In genomic region chr12:27583981-27584380, GRCh38 we compare ENCODE assay signal across 22 cellular contexts. TPM values are rescaled to one million over a fixed set of nuclear protein-coding genes. Genes with fewer than 3 reads are reported as not detected.
DNase-seq lines count a peak whose midpoint lies in the region; ATAC-seq, FAIRE-seq and TF ChIP-seq lines count a peak whose summit lies in the region.
"Had no signal": no experiment of that assay in that cellular context is flagged by ENCODE, and none has a peak within 500 bp of the region (broad histone marks: within the 10 kb centered on the region; RNA-seq: fewer than 3 reads in every experiment).

No MANE protein-coding gene starts in this region.

- no peaks in the 10 kb centered on the region for H3K9me3 Mint-ChIP-seq in astrocyte (ENCODE audit: unreplicated experiment)
- H3K9me3 Mint-ChIP-seq: naive thymus-derived CD8-positive, alpha-beta T cell; stimulated activated naive B cell treated with anti-CD40 and anti-IgM and Interleukin-4, amounts not matched to agents 10 μg/mL and 1 μg/mL and 100 μg/mL, for 72 hours had no signal

- TF ChIP-seq POLR2A in upper lobe of left lung (IDR thresholded peaks at IDR 0.05): no peak

- TF ChIP-seq EP300 in upper lobe of left lung (IDR thresholded peaks at IDR 0.05): no peak

- TF ChIP-seq CTCF in astrocyte (IDR thresholded peaks at IDR 0.05; ENCODE audit: insufficient read depth, low read depth, low read length): no peak
- no peak for TF ChIP-seq CTCF in parathyroid adenoma (IDR thresholded peaks at IDR 0.05)
- no peak for TF ChIP-seq CTCF in upper lobe of left lung (IDR thresholded peaks at IDR 0.05)

- peaks cover 90% of the 10 kb centered on the region for H3K79me2 ChIP-seq in astrocyte (ENCODE audit: insufficient read depth, low read length)
- H3K79me2 ChIP-seq in parathyroid adenoma: no peaks in the 10 kb centered on the region

- no peak for FAIRE-seq in astrocyte (lab: Jason Lieb, UNC)
- FAIRE-seq: colon, endometrium, frontal cortex had no signal

- no peaks in the 10 kb centered on the region for H3K9me3 ChIP-seq in astrocyte (ENCODE audit: insufficient read depth, low read depth, low read length)
- no peaks in the 10 kb centered on the region for H3K9me3 ChIP-seq in parathyroid adenoma (ENCODE audit: control insufficient read depth, low read length)
- no peaks in the 10 kb centered on the region for H3K9me3 ChIP-seq in upper lobe of left lung

- H3K4me2 ChIP-seq in astrocyte (ENCODE audit: low read length) (no peak overlapping the region), parathyroid adenoma (ENCODE audit: low read length) (no peak overlapping the region)

- no peak overlapping the region for H3K27ac Mint-ChIP-seq in astrocyte (ENCODE audit: unreplicated experiment)
- H3K27ac Mint-ChIP-seq: B cell; naive thymus-derived CD8-positive, alpha-beta T cell; stimulated activated naive B cell treated with anti-CD40 and anti-IgM and Interleukin-4, amounts not matched to agents 10 μg/mL and 1 μg/mL and 100 μg/mL, for 72 hours had no signal

- no peak for DNase-seq in astrocyte (ENCODE audit: low read depth)
- DNase-seq in epithelial cell of prostate (ENCODE audit: low read depth, low spot score): no peak
- no peak for DNase-seq in upper lobe of left lung
- no peak for DNase-seq in activated CD8-positive, alpha-beta memory T cell treated with anti-CD3 and anti-CD28 coated beads for 24 hours
- DNase-seq in NCI-H510A (lab: John Stamatoyannopoulos, UW): no peak
- DNase-seq in NCI-H524 (lab: John Stamatoyannopoulos, UW): no peak
- DNase-seq: activated naive CD4-positive, alpha-beta T cell; activated T-cell treated with anti-CD3 and anti-CD28 coated beads for 4 hours; aorta; H7; naive thymus-derived CD8-positive, alpha-beta T cell; NCI-H1048; NCI-H2107; NCI-H69; posterior cingulate gyrus; SHP77 treated with DMSO at 0.1 percent for 48 hours; stimulated activated naive B cell treated with anti-CD40 and anti-IgM and Interleukin-4, amounts not matched to agents 10 μg/mL and 1 μg/mL and 100 μg/mL, for 72 hours had no signal

- no peak overlapping the region for H2AFZ ChIP-seq in astrocyte (ENCODE audit: low read depth, low read length)
- no peak overlapping the region for H2AFZ ChIP-seq in parathyroid adenoma

- no peaks in the 10 kb centered on the region for H3K27me3 ChIP-seq in astrocyte (ENCODE audit: insufficient read depth, low read length)
- H3K27me3 ChIP-seq in parathyroid adenoma (ENCODE audit: control insufficient read depth, insufficient read depth, low read length): no peaks in the 10 kb centered on the region
- H3K27me3 ChIP-seq in upper lobe of left lung: no peaks in the 10 kb centered on the region

- H4K20me1 ChIP-seq in astrocyte (ENCODE audit: insufficient read depth, low read length): peaks cover 36% of the 10 kb centered on the region

- H3K4me3 ChIP-seq in astrocyte (ENCODE audit: insufficient read depth, low read depth, low read length): no peak overlapping the region
- no peak overlapping the region for H3K4me3 ChIP-seq in parathyroid adenoma (ENCODE audit: low read depth, low read length)
- no peak overlapping the region for H3K4me3 ChIP-seq in upper lobe of left lung

- no peak for ATAC-seq in upper lobe of left lung (ENCODE audit: low FRiP score in 2 of 2)
- ATAC-seq: naive thymus-derived CD8-positive, alpha-beta T cell; stimulated activated naive B cell treated with anti-CD40 and anti-IgM and Interleukin-4, amounts not matched to agents 10 μg/mL and 1 μg/mL and 100 μg/mL, for 72 hours had no signal

- no peaks in the 10 kb centered on the region for H3K27me3 Mint-ChIP-seq in astrocyte (ENCODE audit: low read depth, unreplicated experiment)
- H3K27me3 Mint-ChIP-seq: naive thymus-derived CD8-positive, alpha-beta T cell; stimulated activated naive B cell treated with anti-CD40 and anti-IgM and Interleukin-4, amounts not matched to agents 10 μg/mL and 1 μg/mL and 100 μg/mL, for 72 hours had no signal

- H3K4me1 ChIP-seq in astrocyte (ENCODE audit: insufficient read depth, low read length) (peaks cover 6% of the 10 kb centered on the region), parathyroid adenoma (peaks cover 3% of the 10 kb centered on the region), upper lobe of left lung (peaks cover 25 to 54% (median 31%) of the 10 kb centered on the region in 4 donors)

- peak overlapping the region; percentile 61 for H3K4me3 Mint-ChIP-seq in astrocyte (ENCODE audit: unreplicated experiment)
- H3K4me3 Mint-ChIP-seq: B cell; naive thymus-derived CD8-positive, alpha-beta T cell; stimulated activated naive B cell treated with anti-CD40 and anti-IgM and Interleukin-4, amounts not matched to agents 10 μg/mL and 1 μg/mL and 100 μg/mL, for 72 hours had no signal

- peaks cover 8% of the 10 kb centered on the region for H3K36me3 Mint-ChIP-seq in astrocyte (ENCODE audit: low read depth, unreplicated experiment)

- 92% methylated on average over 6 of the region's 6 CpGs for WGBS in upper lobe of left lung, 2 donors

- no peak overlapping the region for H3K9ac ChIP-seq in astrocyte (ENCODE audit: low read length)
- H3K9ac ChIP-seq in parathyroid adenoma: no peak overlapping the region

- H3K27ac ChIP-seq in astrocyte (ENCODE audit: low read depth, low read length) (no peak overlapping the region), epithelial cell of prostate (peak overlapping the region; percentile 82), parathyroid adenoma (peak overlapping the region; percentile 81), upper lobe of left lung (peak overlapping the region; percentile 52 to 87 (median 69))

- H3K36me3 ChIP-seq in astrocyte (ENCODE audit: insufficient read depth, low read length) (peaks cover 11% of the 10 kb centered on the region), parathyroid adenoma (ENCODE audit: control insufficient read depth, insufficient read depth, low read length) (no peaks in the 10 kb centered on the region), upper lobe of left lung (peaks cover 0 to 5% (median 0%) of the 10 kb centered on the region in 4 donors)

- H3K4me1 Mint-ChIP-seq in astrocyte (ENCODE audit: low read depth, unreplicated experiment): peaks cover 38% of the 10 kb centered on the region

RNA-seq across cellular contexts. Expression of gene PPFIBP1, which starts 60.0 kb away (rescaled TPM):
- total RNA-seq in astrocyte (140 and 147 TPM in 2 replicates), upper lobe of left lung (100 to 1,000 TPM in 3 of 6 donors, 10 to 100 TPM in 3; 67.5 to 129 (median 101) TPM)
